17 cellular contexts compared by ENCODE assay signal in genomic region chr6:30898750-30899360, GRCh38. TPM values are rescaled to one million over a fixed set of nuclear protein-coding genes. Genes with fewer than 3 reads are reported as not detected.
DNase-seq lines count a peak whose midpoint lies in the region; ATAC-seq and TF ChIP-seq lines count a peak whose summit lies in the region.
"Had no signal": no experiment of that assay in that cellular context is flagged by ENCODE, and none has a peak within 500 bp of the region (broad histone marks: within the 10 kb centered on the region; RNA-seq: fewer than 3 reads in every experiment).

No MANE protein-coding gene starts in this region.

- H3K36me3 ChIP-seq in H7 (replicated peaks; ENCODE audit: control insufficient read depth, insufficient read depth, low read length) (peaks cover 32% of the 10 kb centered on the region), IMR-90 (ENCODE audit: control insufficient read depth, insufficient read depth, low read length) (peaks cover 51% of the 10 kb centered on the region), upper lobe of right lung (peaks cover 45% of the 10 kb centered on the region), GM23248 (ENCODE audit: low read depth) (no peaks in the 10 kb centered on the region)
- H3K36me3 ChIP-seq: BE2C had no signal

- in situ Hi-C loops in IMR-90 (cut with MboI; ENCODE audit: low sequenced_read_pairs) (no loop called here), GM23248 (cut with MboI) (no loop called here)

- DNase-seq in H7 (peak; percentile 26), IMR-90 (no peak), left colon (no peak), upper lobe of right lung (peak; percentile 52), GM23248 (no peak), NCI-H146 (lab: John Stamatoyannopoulos, UW) (no peak)
- DNase-seq: BE2C; CD4-positive, alpha-beta memory T cell; DMS153; DMS79 treated with DMSO at 0.1 percent for 48 hours; EL; H9 had no signal

- no peak for TF ChIP-seq RAD21 in IMR-90 (IDR thresholded peaks at IDR 0.05; ENCODE audit: low read length)

- H3K14ac ChIP-seq in IMR-90 (replicated peaks; ENCODE audit: low read depth, low read length) = no peak overlapping the region

- CTCF ChIA-PET in IMR-90 (lab: Yijun Ruan, JAX) = no interaction called here

- no peaks in the 10 kb centered on the region for H3K9me2 ChIP-seq in GM23248 (ENCODE audit: insufficient read depth)

- no peaks in the 10 kb centered on the region for H3K9me1 ChIP-seq in IMR-90 (ENCODE audit: insufficient read depth, low read length)

- no peak overlapping the region for H2BK120ac ChIP-seq in IMR-90 (ENCODE audit: low read depth, low read length)

- intact Hi-C loops in IMR-90 (cut with micrococcal nuclease) = no loop called here
- intact Hi-C loops in left colon (cut with DNase I, micrococcal nuclease) = no loop called here
- intact Hi-C loops in upper lobe of right lung (cut with DNase I) = no loop called here

- H4K5ac ChIP-seq in IMR-90 (ENCODE audit: low read depth, low read length) = no peak overlapping the region

- TF ChIP-seq CTCF in IMR-90 (conservative IDR thresholded peaks at IDR 0.05; ENCODE audit: low read depth, low read length) (no peak), upper lobe of right lung (IDR thresholded peaks at IDR 0.05) (no peak)

- WGBS in IMR-90 (ENCODE audit: extremely low coverage in 2 of 2, insufficient read length in 1 of 2), 2 experiments = 83% methylated on average over 6 of the region's 23 CpGs; no CpG with 5 or more reads in 1 of the 2 experiments
- 79 to 80% methylated on average over 23 of the region's 23 CpGs for WGBS in GM23248 (ENCODE audit: low coverage in 1 of 2, low lambda C conversion rate in 2 of 2, missing lambda C conversion rate in 2 of 2), 2 experiments

- H3K4me1 ChIP-seq in IMR-90 (ENCODE audit: control insufficient read depth, insufficient read depth, low read length) (no peaks in the 10 kb centered on the region), upper lobe of right lung (no peaks in the 10 kb centered on the region), GM23248 (ENCODE audit: insufficient read depth) (no peaks in the 10 kb centered on the region)
- H3K4me1 ChIP-seq: A549, BE2C had no signal

- ATAC-seq in IMR-90 (ENCODE audit: low read depth) (no peak), left colon (peak; percentile 2), upper lobe of right lung (no peak)
- ATAC-seq: A549, GM23338 had no signal

- H3K23ac ChIP-seq in IMR-90 (ENCODE audit: low read depth, low read length) = no peak overlapping the region

- H2BK15ac ChIP-seq in IMR-90 (ENCODE audit: low read depth, low read length) = no peak overlapping the region

- H3K27me3 ChIP-seq in H7 (ENCODE audit: control insufficient read depth, insufficient read depth, low read length) (no peaks in the 10 kb centered on the region), IMR-90 (ENCODE audit: control insufficient read depth, insufficient read depth, low read length) (no peaks in the 10 kb centered on the region), upper lobe of right lung (no peaks in the 10 kb centered on the region), GM23248 (replicated peaks; ENCODE audit: insufficient read depth) (no peaks in the 10 kb centered on the region)
- H3K27me3 ChIP-seq: BE2C had no signal

- no peaks in the 10 kb centered on the region for H3F3A ChIP-seq in GM23248 (ENCODE audit: insufficient read depth)

- no peak overlapping the region for H3K4me3 ChIP-seq in H7 (ENCODE audit: insufficient read depth, low read depth, low read length)
- H3K4me3 ChIP-seq in IMR-90 (ENCODE audit: insufficient read depth, low read depth, low read length) = no peak overlapping the region
- no peak overlapping the region for H3K4me3 ChIP-seq in upper lobe of right lung
- H3K4me3 ChIP-seq in GM23248 = no peak overlapping the region
- H3K4me3 ChIP-seq: A549, GM23338 had no signal

- no peak overlapping the region for H2BK5ac ChIP-seq in IMR-90 (ENCODE audit: low read depth, low read length, poor library complexity, severe bottlenecking)

- H2AFZ ChIP-seq in IMR-90 (replicated peaks; ENCODE audit: low read length, poor library complexity) = peak overlapping the region; percentile 32
- no peak overlapping the region for H2AFZ ChIP-seq in GM23248
- H2AFZ ChIP-seq: GM23338 had no signal

- H3K9ac ChIP-seq in IMR-90 (ENCODE audit: low read depth, low read length) (no peak overlapping the region), GM23248 (no peak overlapping the region)

- no peak overlapping the region for H4K91ac ChIP-seq in IMR-90 (ENCODE audit: insufficient read depth, low read depth, low read length)

- no peak for TF ChIP-seq POLR2A in IMR-90 (IDR thresholded peaks at IDR 0.05; ENCODE audit: low read depth, low read length)

- H2BK20ac ChIP-seq in IMR-90 (ENCODE audit: low read depth, low read length) = no peak overlapping the region

- no peak overlapping the region for H2AK5ac ChIP-seq in IMR-90 (ENCODE audit: low read depth, low read length)

- no TSS peak for BruUV-seq in IMR-90 (replicated peaks; lab: Mats Ljungman, UMichigan)

- no peaks in the 10 kb centered on the region for H3K79me1 ChIP-seq in IMR-90 (ENCODE audit: low read depth in 1 of 2, low read length in 2 of 2)

- H4K8ac ChIP-seq in IMR-90 (ENCODE audit: low read depth in 2 of 2, low read length in 2 of 2) = no peak overlapping the region

- POLR2A ChIA-PET in IMR-90 (lab: Charles Lee; ENCODE audit: unreplicated experiment) = no interaction called here

- H3K27ac ChIP-seq in IMR-90 (ENCODE audit: insufficient read depth, low read length) (no peak overlapping the region), upper lobe of right lung (no peak overlapping the region), GM23248 (no peak overlapping the region)
- H3K27ac ChIP-seq: A549, C4-2B had no signal

- no peak overlapping the region for H3K18ac ChIP-seq in IMR-90 (ENCODE audit: low read depth, low read length)

- H3K4me2 ChIP-seq in IMR-90 (ENCODE audit: low read depth, low read length) (no peak overlapping the region), GM23248 (ENCODE audit: unreplicated experiment) (no peak overlapping the region)
- H3K4me2 ChIP-seq: A549, GM23338 had no signal

- H3K79me2 ChIP-seq in GM23248 (ENCODE audit: insufficient read depth) = no peaks in the 10 kb centered on the region

- H3K4ac ChIP-seq in IMR-90 (ENCODE audit: low read depth, low read length) = no peak overlapping the region

- H2AK9ac ChIP-seq in IMR-90 (replicated peaks; ENCODE audit: low read depth, low read length, poor library complexity) = no peak overlapping the region

- no peaks in the 10 kb centered on the region for H3K9me3 ChIP-seq in IMR-90 (ENCODE audit: control insufficient read depth, insufficient read depth, low read length)
- no peaks in the 10 kb centered on the region for H3K9me3 ChIP-seq in upper lobe of right lung
- H3K9me3 ChIP-seq in GM23248 (ENCODE audit: low read depth) = no peaks in the 10 kb centered on the region
- H3K9me3 ChIP-seq: A549, BE2C had no signal

- no peaks in the 10 kb centered on the region for H4K20me1 ChIP-seq in IMR-90 (ENCODE audit: insufficient read depth, low read length)
- H4K20me1 ChIP-seq in GM23248 (ENCODE audit: insufficient read depth) = no peaks in the 10 kb centered on the region

- H3K56ac ChIP-seq in IMR-90 (ENCODE audit: extremely low read depth, insufficient read depth, low read length) = no peak overlapping the region

- dilution Hi-C loops in IMR-90 (cut with HindIII; ENCODE audit: low sequenced_read_pairs, unreplicated experiment) = no loop called here

RNA-seq across cellular contexts. Expression of gene GTF2H4, which starts 9.2 kb away (rescaled TPM):
- total RNA-seq in H7 (2014; rRNA removed; shearing (Covaris generic)) = 30.5 and 30.9 TPM in 2 replicates
- total RNA-seq in IMR-90 (2012; rRNA removed) = 6.9 and 13.4 TPM in 2 replicates
- polyA plus RNA-seq in IMR-90 (2012; rRNA removed) = 29.5 and 30.8 TPM in 2 replicates
- polyA plus RNA-seq in IMR-90 (2012; cell fraction: cytosol; rRNA removed) = 19.0 and 20.5 TPM in 2 replicates
- 90.6 and 118 TPM in 2 replicates for polyA plus RNA-seq in IMR-90 (2012; cell fraction: nucleus; rRNA removed; ENCODE audit: low replicate concordance)
- total RNA-seq in left colon = 10 to 100 TPM; 18.3 to 34.4 TPM
- total RNA-seq in upper lobe of right lung = 44.6 TPM
- 12.8 and 21.7 TPM in 2 replicates for total RNA-seq in GM23248 (2014; rRNA removed; shearing (Covaris generic))
- 5.3 and 5.4 TPM in 2 replicates for polyA plus RNA-seq in GM23248 (2016; fragmentation: Nextera tagmentation; extraction: Ambion mirVana)

RNA-seq across cellular contexts. Expression of gene DDR1, which starts 14.5 kb away (rescaled TPM):
- 117 and 127 TPM in 2 replicates for total RNA-seq in H7 (2014; rRNA removed; shearing (Covaris generic))
- total RNA-seq in IMR-90 (2012; rRNA removed) (5.6 and 6.7 TPM in 2 replicates), left colon (100 to 1,000 TPM; 297 to 333 TPM), upper lobe of right lung (102 TPM)
- polyA plus RNA-seq in IMR-90 (2012; rRNA removed) (17.8 and 19.6 TPM in 2 replicates), GM23248 (2016; fragmentation: Nextera tagmentation; extraction: Ambion mirVana) (16.9 and 17.5 TPM in 2 replicates)
- 15.6 and 26.4 TPM in 2 replicates for polyA plus RNA-seq in IMR-90 (2012; cell fraction: cytosol; rRNA removed)
- 56.9 and 61.7 TPM in 2 replicates for polyA plus RNA-seq in IMR-90 (2012; cell fraction: nucleus; rRNA removed; ENCODE audit: low replicate concordance)
- total RNA-seq in GM23248 (2014; rRNA removed; shearing (Covaris generic)) = 23.1 and 27.0 TPM in 2 replicates

RNA-seq across cellular contexts. Expression of gene VARS2, which starts 15.2 kb away (rescaled TPM):
- total RNA-seq in H7 (2014; rRNA removed; shearing (Covaris generic)) = 54.4 and 60.5 TPM in 2 replicates
- 6.9 and 7.2 TPM in 2 replicates for total RNA-seq in IMR-90 (2012; rRNA removed)
- 13.3 and 14.0 TPM in 2 replicates for polyA plus RNA-seq in IMR-90 (2012; rRNA removed)
- 5.5 and 6.7 TPM in 2 replicates for polyA plus RNA-seq in IMR-90 (2012; cell fraction: cytosol; rRNA removed)
- 98.4 and 123 TPM in 2 replicates for polyA plus RNA-seq in IMR-90 (2012; cell fraction: nucleus; rRNA removed; ENCODE audit: low replicate concordance)
- total RNA-seq in left colon = 10 to 100 TPM; 17.7 to 34.8 TPM
- total RNA-seq in upper lobe of right lung = 28.7 TPM
- total RNA-seq in GM23248 (2014; rRNA removed; shearing (Covaris generic)) = 11.9 and 20.8 TPM in 2 replicates
- polyA plus RNA-seq in GM23248 (2016; fragmentation: Nextera tagmentation; extraction: Ambion mirVana) = 8.5 and 9.9 TPM in 2 replicates

RNA-seq across cellular contexts. Expression of gene SFTA2, which starts 33.1 kb away (rescaled TPM):
- not detected in 2 replicates for total RNA-seq in H7 (2014; rRNA removed; shearing (Covaris generic))
- total RNA-seq in IMR-90 (2012; rRNA removed) (not detected in 2 replicates), left colon (not detected), upper lobe of right lung (369 TPM)
- polyA plus RNA-seq in IMR-90 (2012; rRNA removed) (not detected in 2 replicates), GM23248 (2016; fragmentation: Nextera tagmentation; extraction: Ambion mirVana) (not detected in 2 replicates)
- not detected in 2 replicates for polyA plus RNA-seq in IMR-90 (2012; cell fraction: cytosol; rRNA removed)
- polyA plus RNA-seq in IMR-90 (2012; cell fraction: nucleus; rRNA removed; ENCODE audit: low replicate concordance) = not detected in 2 replicates
- not detected in 2 replicates for total RNA-seq in GM23248 (2014; rRNA removed; shearing (Covaris generic))
- total RNA-seq: GM23338, H9, HT1080 had no signal
- polyA plus RNA-seq: A549; AG04450; CD4-positive, alpha-beta memory T cell; GM23338 had no signal

RNA-seq across cellular contexts. Expression of gene MUCL3, which starts 41.9 kb away (rescaled TPM):
- not detected in 2 replicates for total RNA-seq in H7 (2014; rRNA removed; shearing (Covaris generic))
- total RNA-seq in IMR-90 (2012; rRNA removed) (not detected in 2 replicates), left colon (not detected), upper lobe of right lung (4.6 TPM)
- polyA plus RNA-seq in IMR-90 (2012; rRNA removed) (not detected in 2 replicates), GM23248 (2016; fragmentation: Nextera tagmentation; extraction: Ambion mirVana) (not detected in 2 replicates)
- not detected in 2 replicates for polyA plus RNA-seq in IMR-90 (2012; cell fraction: cytosol; rRNA removed)
- polyA plus RNA-seq in IMR-90 (2012; cell fraction: nucleus; rRNA removed; ENCODE audit: low replicate concordance) = not detected in 2 replicates
- not detected in 2 replicates for total RNA-seq in GM23248 (2014; rRNA removed; shearing (Covaris generic))
- total RNA-seq: CD4-positive, alpha-beta memory T cell; GM23338; HT1080 had no signal
- polyA plus RNA-seq: AG04450; CD4-positive, alpha-beta memory T cell had no signal

Comparison
In these comparisons a context has a peak if more than half of its experiments do, and no peak if none do; other contexts are left out.
1. DNase-seq: peak in H7 (single experiment) and upper lobe of right lung (single experiment); none in IMR-90 (single experiment), left colon (0 of 2), GM23248 (single experiment) and NCI-H146 (single experiment).